ENCODE assay signal across 8 cellular contexts in genomic region chr1:78617615-78618026, GRCh38. TPM values are rescaled to one million over a fixed set of nuclear protein-coding genes. Genes with fewer than 3 reads are reported as not detected.
DNase-seq lines count a peak whose midpoint lies in the region; ATAC-seq and TF ChIP-seq lines count a peak whose summit lies in the region.

No MANE protein-coding gene starts in this region.

- DNase-seq in DMS153 treated with DMSO at 0.1 percent for 48 hours (lab: John Stamatoyannopoulos, UW; ENCODE audit: unreplicated experiment) (peak; percentile 67), HUDEP-2 (lab: John Stamatoyannopoulos, UW; ENCODE audit: unreplicated experiment in 76 of 76) (peak in 55 of 76 experiments; percentile 1 to 77 (median 40)), OCI-M1 (lab: John Stamatoyannopoulos, UW) (peak; percentile 93), fibroblast of peridontal ligament (ENCODE audit: extremely low read depth) (peak; percentile 96), transverse colon (peak; percentile 48)
- DNase-seq in activated T-cell treated with anti-CD3 and anti-CD28 coated beads, Interleukin-2, amount 50 U/mL, for 1 hour, result peak; percentile 46

- peak overlapping the region; percentile 23 for H2AFZ ChIP-seq in neuron (ENCODE audit: low read depth, low read length)

- no peak for TF ChIP-seq POLR2A in transverse colon (IDR thresholded peaks at IDR 0.05)

- peaks cover 3% of the 10 kb centered on the region for H3K4me1 ChIP-seq in neuron (ENCODE audit: insufficient read depth, low read length)
- H3K4me1 ChIP-seq in transverse colon, result peaks cover 0 to 24% (median 6%) of the 10 kb centered on the region in 4 donors

- no peaks in the 10 kb centered on the region for H3K9me3 ChIP-seq in neuron (ENCODE audit: low read length)
- H3K9me3 ChIP-seq in transverse colon, result no peaks in the 10 kb centered on the region

- H3K4me3 ChIP-seq in neuron (ENCODE audit: low read length) (no peak overlapping the region), transverse colon (no peak overlapping the region)

- H3K36me3 ChIP-seq in neuron (ENCODE audit: insufficient read depth, low read length) (no peaks in the 10 kb centered on the region), transverse colon (no peaks in the 10 kb centered on the region)

- TF ChIP-seq EP300 in transverse colon (IDR thresholded peaks at IDR 0.05; ENCODE audit: low read depth), result no peak

- H3K27ac ChIP-seq in transverse colon, result no peak overlapping the region

- H3K27me3 ChIP-seq in neuron (ENCODE audit: insufficient read depth, low read length) (no peaks in the 10 kb centered on the region), transverse colon (no peaks in the 10 kb centered on the region)

- TF ChIP-seq CTCF in transverse colon (IDR thresholded peaks at IDR 0.05), result peak; percentile 77 to 91 (median 86)

- ATAC-seq in GM21447 (IDR thresholded peaks at IDR 0.05; ENCODE audit: unreplicated experiment), result peak; percentile 50

- WGBS in transverse colon (ENCODE audit: low coverage in 1 of 2), 2 donors, result 41 to 43% methylated on average over 6 to 7 of the region's 7 CpGs

- in situ Hi-C loops in transverse colon (cut with MboI; ENCODE audit: low pct_ligation_motif_present in 1 of 4, low pct_unique_long_range_greater_than_20kb in 1 of 4, low sequenced_read_pairs in 3 of 4), result loop anchor here in 1 of 4 donors (10.0 kb wide), 1 partner anchor 57 kb away; no protein-coding TSS in a partner anchor

- intact Hi-C loops in transverse colon (cut with DNase I; ENCODE audit: low total_unique reads), result loop anchor here (5.0 kb wide), 1 partner anchor 55 kb away; no protein-coding TSS in a partner anchor

RNA-seq across cellular contexts. Expression of gene IFI44L, which starts 2.6 kb away (rescaled TPM):
- 1 to 10 TPM in 3 of 4 donors, not detected in 1; 1.8 to 5.5 (median 3.3) TPM for total RNA-seq in transverse colon

RNA-seq across cellular contexts. Expression of gene IFI44, which starts 32.0 kb away (rescaled TPM):
- total RNA-seq in transverse colon, result 1 to 10 TPM in 2 of 4 donors, not detected in 2; 5.9 to 9.7 TPM

Comparison
In these comparisons a context has a peak if more than half of its experiments do, and no peak if none do; other contexts are left out.
1. DNase-seq: peak in every context shown above with its lines; median percentile 96 in fibroblast of peridontal ligament; 93 in OCI-M1; 67 in DMS153 treated with DMSO at 0.1 percent for 48 hours; 48 in transverse colon; 46 in activated T-cell treated with anti-CD3 and anti-CD28 coated beads, Interleukin-2, amount 50 U/mL, for 1 hour; 40 in HUDEP-2.